ENCODE assay signal across 8 cellular contexts in the genomic region with DNA sequence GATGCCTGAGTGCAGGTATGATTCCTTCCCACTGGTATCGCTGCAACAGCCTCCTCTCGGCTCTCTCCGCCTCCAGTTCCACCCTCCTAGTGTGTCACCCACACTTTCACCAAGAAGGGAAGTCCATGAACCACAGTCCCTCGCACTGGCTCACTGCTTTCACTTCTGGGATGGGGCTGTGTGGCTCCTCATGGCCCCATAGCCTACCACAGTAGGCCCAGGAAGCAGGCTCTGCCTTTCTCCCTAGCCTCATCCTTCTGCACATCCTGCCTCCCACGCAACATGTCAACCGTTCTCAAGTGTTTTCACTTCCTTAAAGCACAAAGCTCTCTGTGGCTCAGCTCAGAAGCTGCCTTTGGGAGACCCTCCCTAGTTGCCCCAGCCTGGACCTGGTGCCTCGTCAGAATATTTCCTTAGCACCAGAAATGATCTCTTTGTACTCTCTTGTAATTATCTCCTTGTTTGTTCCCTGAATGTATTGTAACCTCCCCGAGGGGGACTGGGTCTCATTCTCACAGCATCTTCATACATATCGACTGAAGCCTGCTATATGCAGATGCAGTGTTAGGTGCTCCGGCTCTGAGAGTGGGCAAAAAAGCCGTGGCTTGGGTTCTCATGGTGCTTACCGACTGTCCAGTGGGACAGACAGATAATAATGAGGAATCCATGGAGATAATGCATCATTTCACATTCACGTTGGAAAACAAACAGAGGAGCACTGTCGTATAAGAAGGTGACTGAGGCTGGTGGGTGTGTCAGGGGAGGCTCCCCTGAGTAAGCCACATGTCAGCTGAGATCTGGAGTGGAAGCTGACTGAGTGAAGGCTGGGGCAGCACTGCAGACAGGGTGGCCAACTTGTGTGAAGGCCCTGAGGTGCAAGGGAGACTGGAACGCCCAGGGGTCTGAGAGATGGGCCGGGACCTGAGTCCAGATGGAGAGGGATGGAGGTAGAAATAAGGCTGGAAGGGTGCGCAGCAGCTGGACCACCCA.
DNase-seq lines count a peak whose midpoint lies in the region; ATAC-seq lines count a peak whose summit lies in the region.

No MANE protein-coding gene starts in this region.

- H3K9me3 Mint-ChIP-seq in activated T-helper 17 cell treated with anti-CD3 and anti-CD28 coated beads, Interleukin-2, amount 50 U/mL, for 72 hours = no peaks in the 10 kb centered on the region

- H3K27me3 Mint-ChIP-seq in activated T-helper 17 cell treated with anti-CD3 and anti-CD28 coated beads, Interleukin-2, amount 50 U/mL, for 72 hours = peaks cover 6% of the 10 kb centered on the region

- H3K27ac Mint-ChIP-seq in activated T-helper 17 cell treated with anti-CD3 and anti-CD28 coated beads, Interleukin-2, amount 50 U/mL, for 72 hours = peak overlapping the region; percentile 36

- peaks cover 22% of the 10 kb centered on the region for H3K4me1 Mint-ChIP-seq in activated T-helper 17 cell treated with anti-CD3 and anti-CD28 coated beads, Interleukin-2, amount 50 U/mL, for 72 hours

- ATAC-seq in GM19395 (IDR thresholded peaks at IDR 0.05; ENCODE audit: unreplicated experiment) (peak; percentile 76), HG03378 (IDR thresholded peaks at IDR 0.05; ENCODE audit: unreplicated experiment) (peak; percentile 72)
- peak; percentile 75 for ATAC-seq in activated T-helper 17 cell treated with anti-CD3 and anti-CD28 coated beads, Interleukin-2, amount 50 U/mL, for 72 hours (replicated peaks)

- DNase-seq in CD1c-positive myeloid dendritic cell (ENCODE audit: extremely low spot score) (peak; percentile 86), activated gamma-delta T cell (lab: John Stamatoyannopoulos, UW) (no peak)
- DNase-seq in stimulated activated CD4-positive, alpha-beta T cell treated with anti-CD3 and anti-CD28 coated beads, TNF-alpha, amount 100 ng/mL, for 48 hours (ENCODE audit: low read depth in 3 of 3) = peak in 2 of 3 donors; percentile 21 to 31
- no peak for DNase-seq in activated effector memory CD4-positive, alpha-beta T cell treated with Interleukin-2 at 50 U/mL for 16 hours
- DNase-seq in activated CD4-positive, CD25-positive, alpha-beta regulatory T cell (lab: John Stamatoyannopoulos, UW) = no peak

- H3K36me3 Mint-ChIP-seq in activated T-helper 17 cell treated with anti-CD3 and anti-CD28 coated beads, Interleukin-2, amount 50 U/mL, for 72 hours (ENCODE audit: low read depth) = no peaks in the 10 kb centered on the region

- peak overlapping the region; percentile 43 for H3K4me3 Mint-ChIP-seq in activated T-helper 17 cell treated with anti-CD3 and anti-CD28 coated beads, Interleukin-2, amount 50 U/mL, for 72 hours

Comparison
In these comparisons a context has a peak if more than half of its experiments do, and no peak if none do; other contexts are left out.
1. DNase-seq: peak in CD1c-positive myeloid dendritic cell (single experiment) and stimulated activated CD4-positive, alpha-beta T cell treated with anti-CD3 and anti-CD28 coated beads, TNF-alpha, amount 100 ng/mL, for 48 hours (2 of 3); none in activated effector memory CD4-positive, alpha-beta T cell treated with Interleukin-2 at 50 U/mL for 16 hours (single experiment), activated gamma-delta T cell (single experiment) and activated CD4-positive, CD25-positive, alpha-beta regulatory T cell (0 of 4).
2. Peak in every context shown above with its lines, with median percentiles within 50 percentile points of each other: ATAC-seq.